33 cellular contexts compared by ENCODE assay signal in the genomic region with DNA sequence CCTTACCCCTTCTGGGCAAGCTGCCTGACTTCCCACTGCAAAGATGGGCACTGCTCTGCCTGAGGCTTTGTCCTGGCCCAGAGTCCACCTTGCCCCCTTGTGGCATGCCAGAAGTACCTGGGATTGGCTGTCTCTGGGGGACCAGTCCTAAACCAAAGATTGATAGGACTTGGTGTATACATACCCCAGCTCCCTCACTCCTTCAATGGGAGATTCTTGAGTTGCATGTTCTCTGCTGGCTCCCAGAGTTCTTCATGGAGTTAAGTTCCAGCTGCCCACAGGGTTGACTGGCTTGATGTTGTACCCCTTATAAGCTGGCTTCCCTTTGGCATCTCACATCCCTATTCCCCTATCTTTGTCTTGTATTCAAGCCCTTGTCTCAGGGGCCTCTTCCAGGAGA.
A peak's percentile ranks its signal among the peaks of the same experiment; 100 is the strongest.
DNase-seq lines count a peak whose midpoint lies in the region; ATAC-seq and TF ChIP-seq lines count a peak whose summit lies in the region.
"Had no signal": no experiment of that assay in that cellular context is flagged by ENCODE, and none has a peak within 500 bp of the region (broad histone marks: within the 10 kb centered on the region; RNA-seq: fewer than 3 reads in every experiment).

No MANE protein-coding gene starts in this region.

- DNase-seq in Karpas-422 (no peak), WERI-Rb-1 (no peak), NCI-H748 treated with DMSO at 0.1 percent for 48 hours (lab: John Stamatoyannopoulos, UW) (no peak)
- DNase-seq in natural killer cell treated with Interleukin-12 subunit alpha and Interleukin-12 subunit beta and Interleukin-15 and Interleukin-18, amount 100 ng/mL, for 72 hours (ENCODE audit: low spot score) = no peak
- DNase-seq in activated CD8-positive, alpha-beta T cell treated with anti-CD3 and anti-CD28 coated beads, Interleukin-2, amount 10 ng/mL, durations not matched to agents 7 days and 5 days = no peak
- DNase-seq: 8988T; ACHN; AML-193; BE2C; C1 segment of cervical spinal cord; Caco-2; Calu3; CD4-positive, alpha-beta memory T cell; CD4-positive, alpha-beta T cell; CD4-positive, CD25-positive, alpha-beta regulatory T cell; CD8-positive, alpha-beta memory T cell; CD8-positive, alpha-beta T cell; COR-L47; DMS 273 treated with DMSO at 0.1 percent for 48 hours; DMS153; DMS53; DMS79; DMS79 treated with DMSO at 0.1 percent for 48 hours; DND-41; EL had no signal

- POLR2A ChIA-PET in HEK293 (lab: Yijun Ruan, JAX) = no interaction called here
- POLR2A ChIA-PET in activated CD8-positive, alpha-beta T cell treated with anti-CD3 and anti-CD28 coated beads, Interleukin-2, amount 10 ng/mL, durations not matched to agents 7 days and 5 days (lab: Charles Lee) = no interaction called here

- no peaks in the 10 kb centered on the region for H3K9me3 ChIP-seq in HEK293 (ENCODE audit: control insufficient read depth, insufficient read depth, low read depth, low read length)
- H3K9me3 ChIP-seq in Karpas-422 (ENCODE audit: low read length) = no peaks in the 10 kb centered on the region
- H3K9me3 ChIP-seq in WERI-Rb-1 (ENCODE audit: severe bottlenecking) = peaks cover 4% of the 10 kb centered on the region
- H3K9me3 ChIP-seq: A549; BE2C; BLaER1; BLaER1 treated with 17β-estradiol and CSF1 and Interleukin-3, amounts not matched to agents 10 nM and 100 nM; Caco-2 had no signal

- no peak for TF ChIP-seq CTCF in HEK293 (tag by site-specific recombination; IDR thresholded peaks at IDR 0.05)
- 0 out of 2 replicates have a peak, but pooled peaks have one; percentile 4 for TF ChIP-seq CTCF in WERI-Rb-1 (IDR thresholded peaks at IDR 0.05; ENCODE audit: low read depth, low read length)

- H3K4me2 ChIP-seq in Karpas-422 (ENCODE audit: low read depth, low read length, poor library complexity, severe bottlenecking) = peak overlapping the region; percentile 31
- H3K4me2 ChIP-seq: A549; BLaER1; BLaER1 treated with 17β-estradiol and CSF1 and Interleukin-3, amounts not matched to agents 10 nM and 100 nM had no signal

- H3K27ac ChIP-seq in HEK293 (ENCODE audit: extremely low read depth, low read depth, low read length) = no peak overlapping the region
- no peak overlapping the region for H3K27ac ChIP-seq in Karpas-422 (ENCODE audit: low read length)
- no peak overlapping the region for H3K27ac ChIP-seq in WERI-Rb-1
- H3K27ac ChIP-seq: 22Rv1; A549; BLaER1; BLaER1 treated with 17β-estradiol and CSF1 and Interleukin-3, amounts not matched to agents 10 nM and 100 nM; C4-2B had no signal

- H3K4me1 ChIP-seq in HEK293 (ENCODE audit: control insufficient read depth, insufficient read depth, low read length) (no peaks in the 10 kb centered on the region), Karpas-422 (ENCODE audit: low read length) (peaks cover 30% of the 10 kb centered on the region)
- H3K4me1 ChIP-seq: A549, Caco-2 had no signal

- H3K27ac Mint-ChIP-seq in natural killer cell treated with Interleukin-12 subunit alpha and Interleukin-12 subunit beta and Interleukin-15 and Interleukin-18, amount 100 ng/mL, for 72 hours = no peak overlapping the region
- H3K27ac Mint-ChIP-seq in activated CD8-positive, alpha-beta T cell treated with anti-CD3 and anti-CD28 coated beads, Interleukin-2, amount 10 ng/mL, durations not matched to agents 7 days and 5 days = no peak overlapping the region
- H3K27ac Mint-ChIP-seq: B cell; CD14-positive monocyte; CD4-positive, alpha-beta memory T cell; CD4-positive, alpha-beta T cell; CD4-positive, CD25-positive, alpha-beta regulatory T cell; CD8-positive, alpha-beta memory T cell; CD8-positive, alpha-beta T cell had no signal

- H4K20me1 ChIP-seq in Karpas-422 (ENCODE audit: insufficient read depth, low read depth, low read length) = no peaks in the 10 kb centered on the region
- H4K20me1 ChIP-seq: BLaER1; BLaER1 treated with 17β-estradiol and CSF1 and Interleukin-3, amounts not matched to agents 10 nM and 100 nM had no signal

- no peak for ATAC-seq in natural killer cell treated with Interleukin-12 subunit alpha and Interleukin-12 subunit beta and Interleukin-15 and Interleukin-18, amount 100 ng/mL, for 72 hours
- ATAC-seq in activated CD8-positive, alpha-beta T cell treated with anti-CD3 and anti-CD28 coated beads, Interleukin-2, amount 10 ng/mL, durations not matched to agents 7 days and 5 days = no peak
- ATAC-seq: A549; CD8-positive, alpha-beta T cell had no signal

- no peaks in the 10 kb centered on the region for H3K36me3 Mint-ChIP-seq in natural killer cell treated with Interleukin-12 subunit alpha and Interleukin-12 subunit beta and Interleukin-15 and Interleukin-18, amount 100 ng/mL, for 72 hours
- H3K36me3 Mint-ChIP-seq in activated CD8-positive, alpha-beta T cell treated with anti-CD3 and anti-CD28 coated beads, Interleukin-2, amount 10 ng/mL, durations not matched to agents 7 days and 5 days (ENCODE audit: low read depth) = no peaks in the 10 kb centered on the region
- H3K36me3 Mint-ChIP-seq: CD14-positive monocyte; CD4-positive, alpha-beta memory T cell; CD4-positive, CD25-positive, alpha-beta regulatory T cell; CD8-positive, alpha-beta memory T cell; CD8-positive, alpha-beta T cell had no signal

- CTCF ChIA-PET in HEK293 (lab: Yijun Ruan, JAX) = no interaction called here
- CTCF ChIA-PET in activated CD8-positive, alpha-beta T cell treated with anti-CD3 and anti-CD28 coated beads, Interleukin-2, amount 10 ng/mL, durations not matched to agents 7 days and 5 days (lab: Charles Lee) = interaction anchor here (1.1 kb wide), 1 partner anchor 214 kb away, joined by 3 read pairs; no protein-coding TSS in a partner anchor

- H3K79me2 ChIP-seq in Karpas-422 (ENCODE audit: low read length) = no peaks in the 10 kb centered on the region

- H3K4me3 ChIP-seq in HEK293 (ENCODE audit: low read depth, low read length) (no peak overlapping the region), Karpas-422 (ENCODE audit: low read length) (no peak overlapping the region), WERI-Rb-1 (ENCODE audit: low read depth, low read length) (no peak overlapping the region)
- H3K4me3 ChIP-seq: A549; BLaER1; BLaER1 treated with 17β-estradiol and CSF1 and Interleukin-3, amounts not matched to agents 10 nM and 100 nM had no signal

- peaks cover 7 to 14% of the 10 kb centered on the region in 2 donors for H3K27me3 Mint-ChIP-seq in natural killer cell treated with Interleukin-12 subunit alpha and Interleukin-12 subunit beta and Interleukin-15 and Interleukin-18, amount 100 ng/mL, for 72 hours
- no peaks in the 10 kb centered on the region for H3K27me3 Mint-ChIP-seq in activated CD8-positive, alpha-beta T cell treated with anti-CD3 and anti-CD28 coated beads, Interleukin-2, amount 10 ng/mL, durations not matched to agents 7 days and 5 days (ENCODE audit: low read depth)

- no peaks in the 10 kb centered on the region for H3K36me3 ChIP-seq in HEK293 (ENCODE audit: control insufficient read depth in 2 of 2, insufficient read depth in 1 of 2, low read length in 2 of 2)
- no peaks in the 10 kb centered on the region for H3K36me3 ChIP-seq in Karpas-422 (ENCODE audit: insufficient read depth, low read length)
- no peaks in the 10 kb centered on the region for H3K36me3 ChIP-seq in WERI-Rb-1
- H3K36me3 ChIP-seq: BE2C; BLaER1; BLaER1 treated with 17β-estradiol and CSF1 and Interleukin-3, amounts not matched to agents 10 nM and 100 nM had no signal

- H3K4me1 Mint-ChIP-seq in natural killer cell treated with Interleukin-12 subunit alpha and Interleukin-12 subunit beta and Interleukin-15 and Interleukin-18, amount 100 ng/mL, for 72 hours (ENCODE audit: low read depth in 2 of 2) = no peaks in the 10 kb centered on the region
- no peaks in the 10 kb centered on the region for H3K4me1 Mint-ChIP-seq in activated CD8-positive, alpha-beta T cell treated with anti-CD3 and anti-CD28 coated beads, Interleukin-2, amount 10 ng/mL, durations not matched to agents 7 days and 5 days (ENCODE audit: low read depth)
- H3K4me1 Mint-ChIP-seq: B cell; CD14-positive monocyte; CD4-positive, alpha-beta memory T cell; CD4-positive, CD25-positive, alpha-beta regulatory T cell; CD8-positive, alpha-beta memory T cell had no signal

- no peak overlapping the region for H2AFZ ChIP-seq in Karpas-422 (ENCODE audit: low read length)

- H3K9ac ChIP-seq in Karpas-422 (ENCODE audit: low read length) = no peak overlapping the region
- H3K9ac ChIP-seq: BLaER1; BLaER1 treated with 17β-estradiol and CSF1 and Interleukin-3, amounts not matched to agents 10 nM and 100 nM had no signal

- no peak overlapping the region for H3K4me3 Mint-ChIP-seq in natural killer cell treated with Interleukin-12 subunit alpha and Interleukin-12 subunit beta and Interleukin-15 and Interleukin-18, amount 100 ng/mL, for 72 hours
- H3K4me3 Mint-ChIP-seq in activated CD8-positive, alpha-beta T cell treated with anti-CD3 and anti-CD28 coated beads, Interleukin-2, amount 10 ng/mL, durations not matched to agents 7 days and 5 days = no peak overlapping the region
- H3K4me3 Mint-ChIP-seq: B cell; CD14-positive monocyte; CD4-positive, alpha-beta memory T cell; CD4-positive, alpha-beta T cell; CD4-positive, CD25-positive, alpha-beta regulatory T cell; CD8-positive, alpha-beta memory T cell; CD8-positive, alpha-beta T cell had no signal

- H3K27me3 ChIP-seq in Karpas-422 (ENCODE audit: low read length) = no peaks in the 10 kb centered on the region
- H3K27me3 ChIP-seq in WERI-Rb-1 (ENCODE audit: insufficient read depth, low read depth, severe bottlenecking) = no peaks in the 10 kb centered on the region
- H3K27me3 ChIP-seq: BE2C; BLaER1; BLaER1 treated with 17β-estradiol and CSF1 and Interleukin-3, amounts not matched to agents 10 nM and 100 nM had no signal

- H3K9me3 Mint-ChIP-seq in natural killer cell treated with Interleukin-12 subunit alpha and Interleukin-12 subunit beta and Interleukin-15 and Interleukin-18, amount 100 ng/mL, for 72 hours = no peaks in the 10 kb centered on the region
- no peaks in the 10 kb centered on the region for H3K9me3 Mint-ChIP-seq in activated CD8-positive, alpha-beta T cell treated with anti-CD3 and anti-CD28 coated beads, Interleukin-2, amount 10 ng/mL, durations not matched to agents 7 days and 5 days (ENCODE audit: insufficient read depth)
- H3K9me3 Mint-ChIP-seq: CD4-positive, alpha-beta memory T cell; CD4-positive, alpha-beta T cell; CD8-positive, alpha-beta T cell had no signal

- no peaks in the 10 kb centered on the region for H3K9me2 ChIP-seq in Karpas-422 (replicated peaks; ENCODE audit: insufficient read depth, low read length)

TF ChIP-seq in HEK293, 187 proteins besides CTCF, POLR2A, EP300 and RAD21 (continues in another document):
- peak; percentile 94 for TF ChIP-seq ZNF37A (tag by site-specific recombination; IDR thresholded peaks at IDR 0.05)
